32 cellular contexts compared by ENCODE assay signal in genomic region chr19:53782698-53783097, GRCh38. TPM values are rescaled to one million over a fixed set of nuclear protein-coding genes. Genes with fewer than 3 reads are reported as not detected.
DNase-seq lines count a peak whose midpoint lies in the region; ATAC-seq, FAIRE-seq and TF ChIP-seq lines count a peak whose summit lies in the region.
"Had no signal": no experiment of that assay in that cellular context is flagged by ENCODE, and none has a peak within 500 bp of the region (broad histone marks: within the 10 kb centered on the region; RNA-seq: fewer than 3 reads in every experiment).

No MANE protein-coding gene starts in this region.

- no peak overlapping the region for H4K5ac ChIP-seq in H1 (ENCODE audit: insufficient read length, low read depth, low read length)

- no peak overlapping the region for H2AFZ ChIP-seq in H1 (ENCODE audit: low read length)
- H2AFZ ChIP-seq: PC-9 had no signal

- in situ Hi-C loops in HAP-1 (cut with MboI; ENCODE audit: low sequenced_read_pairs): no loop called here

- no peak overlapping the region for H3K23ac ChIP-seq in H1 (ENCODE audit: insufficient read length)

- no peak overlapping the region for H4K8ac ChIP-seq in H1 (ENCODE audit: extremely low read depth, insufficient read depth, low read length)

- no peak overlapping the region for H3K4me2 ChIP-seq in H1 (ENCODE audit: insufficient read depth in 1 of 2, low read depth in 2 of 2, low read length in 2 of 2)
- H3K4me2 ChIP-seq: BLaER1, PC-9 had no signal

- H2BK5ac ChIP-seq in H1 (ENCODE audit: low read depth, low read length): peak overlapping the region; percentile 98

- POLR2A ChIA-PET in Caco-2 (lab: Charles Lee): no interaction called here
- POLR2A ChIA-PET in H1 (lab: Charles Lee; ENCODE audit: partially characterized antibody): interaction anchor here (0.6 to 2.4 kb wide), 14 partner anchors 9 to 249 kb away, joined by 3 to 12 read pairs (median 4); partner anchors contain the start of gene MYADM

- H3K27ac ChIP-seq in H1 (ENCODE audit: low read depth, low read length) (peak overlapping the region; percentile 73), iPS-18a (ENCODE audit: low read length) (peak overlapping the region; percentile 84), adrenal gland (no peak overlapping the region)
- H3K27ac ChIP-seq: BLaER1, PC-9, SJCRH30 had no signal

- no peak overlapping the region for H3K14ac ChIP-seq in H1 (ENCODE audit: insufficient read length)

- H3K27me3 ChIP-seq in Caco-2 (replicated peaks; ENCODE audit: control insufficient read depth, insufficient read depth, low read length) (no peaks in the 10 kb centered on the region), HAP-1 (ENCODE audit: low read depth) (no peaks in the 10 kb centered on the region), H1 (replicated peaks in 1 of 4; ENCODE audit: control insufficient read depth in 3 of 4, extremely low read depth in 1 of 4, insufficient read depth in 3 of 4, low read length in 3 of 4) (no peaks in the 10 kb centered on the region), iPS-18a (ENCODE audit: control insufficient read depth, insufficient read depth, low read length) (no peaks in the 10 kb centered on the region), adrenal gland (no peaks in the 10 kb centered on the region)
- H3K27me3 ChIP-seq: BLaER1, SJCRH30 had no signal

- no peaks in the 10 kb centered on the region for H3K23me2 ChIP-seq in H1 (ENCODE audit: low read depth, low read length)

- peak overlapping the region; percentile 92; the same call in 1 of the 2 replicates for H2BK12ac ChIP-seq in H1 (ENCODE audit: low read depth, low read length)

- WGBS in H1 (ENCODE audit: extremely low coverage in 1 of 2, insufficient coverage in 1 of 2, insufficient read length in 1 of 2, insufficient replicate concordance in 2 of 2, low coverage in 1 of 2, low lambda C conversion rate in 2 of 2, missing lambda C conversion rate in 1 of 2), 2 experiments: 66% methylated on average over 4 of the region's 4 CpGs; no CpG with 5 or more reads in 1 of the 2 experiments
- 66 to 78% (median 74%) methylated on average over 4 of the region's 4 CpGs for WGBS in adrenal gland, 4 donors

- H3K36me3 ChIP-seq in Caco-2 (ENCODE audit: control insufficient read depth, insufficient read depth, low read length): no peaks in the 10 kb centered on the region
- no peaks in the 10 kb centered on the region for H3K36me3 ChIP-seq in HAP-1 (replicated peaks)
- no peaks in the 10 kb centered on the region for H3K36me3 ChIP-seq in H1 (ENCODE audit: control insufficient read depth in 2 of 4, insufficient read depth in 4 of 4, low read length in 3 of 4)
- H3K36me3 ChIP-seq in iPS-18a (ENCODE audit: control insufficient read depth, low read depth, low read length): no peaks in the 10 kb centered on the region
- no peaks in the 10 kb centered on the region for H3K36me3 ChIP-seq in adrenal gland (replicated peaks in 1 of 2)
- H3K36me3 ChIP-seq: BLaER1, SJCRH30 had no signal

- ATAC-seq in GM18909 (IDR thresholded peaks at IDR 0.05; ENCODE audit: poor library complexity, unreplicated experiment) (no peak), GM18519 (IDR thresholded peaks at IDR 0.05; ENCODE audit: low FRiP score, unreplicated experiment) (no peak), GM19324 (IDR thresholded peaks at IDR 0.05; ENCODE audit: low FRiP score, unreplicated experiment) (no peak)
- ATAC-seq: GM12878, HCT116, HepG2, Right ventricle myocardium inferior, SK-N-SH treated with all-trans-retinoic acid at 6 μM for 48 hours had no signal

- TF ChIP-seq CTCF in Caco-2 (IDR thresholded peaks at IDR 0.05; ENCODE audit: insufficient read depth in 1 of 2, low read depth in 1 of 2, low read length in 1 of 2, severe bottlenecking in 1 of 2, unreplicated experiment in 1 of 2) (no peak), H1 (IDR thresholded peaks at IDR 0.05; ENCODE audit: control extremely low read depth in 1 of 3, insufficient read depth in 1 of 3, low read depth in 1 of 3, low read length in 3 of 3) (no peak), adrenal gland (IDR thresholded peaks at IDR 0.05) (no peak)

- no peak for TF ChIP-seq POLR2A in H1 (IDR thresholded peaks at IDR 0.05; ENCODE audit: control extremely low read depth in 1 of 2, low read depth in 2 of 2, low read length in 2 of 2)
- TF ChIP-seq POLR2A in adrenal gland (IDR thresholded peaks at IDR 0.05): no peak

- no peak overlapping the region for H4K91ac ChIP-seq in H1 (replicated peaks; ENCODE audit: insufficient read length, low read length)

- H3K9me3 Mint-ChIP-seq in Caco-2 (ENCODE audit: unreplicated experiment): no peaks in the 10 kb centered on the region

- H3K4me3 ChIP-seq in Caco-2 (ENCODE audit: low read depth, low read length) (no peak overlapping the region), HAP-1 (no peak overlapping the region), H1 (ENCODE audit: extremely low read depth in 1 of 4, insufficient read depth in 2 of 4, low read depth in 3 of 4, low read length in 4 of 4) (no peak overlapping the region; a peak in 1 of 8 replicates), iPS-18a (ENCODE audit: low read length) (no peak overlapping the region), adrenal gland (no peak overlapping the region)
- H3K4me3 ChIP-seq: BLaER1, GM12878, PC-9, SJCRH30 had no signal

- CTCF ChIA-PET in Caco-2 (lab: Charles Lee): no interaction called here
- CTCF ChIA-PET in H1 (lab: Charles Lee; ENCODE audit: partially characterized antibody): interaction anchor here (0.6 to 1.8 kb wide), 9 partner anchors 9 to 1293 kb away, joined by 3 to 6 read pairs (median 4); no protein-coding TSS in a partner anchor

- H3K4me1 ChIP-seq in Caco-2 (peaks cover 48% of the 10 kb centered on the region), HAP-1 (no peaks in the 10 kb centered on the region; the same call in 1 of the 2 replicates), H1 (replicated peaks in 1 of 4; ENCODE audit: control insufficient read depth in 3 of 4, insufficient read depth in 4 of 4, low read length in 3 of 4) (peaks cover 0 to 12% (median 4%) of the 10 kb centered on the region in 4 experiments; a peak in 5 of 7 replicates), iPS-18a (ENCODE audit: control insufficient read depth, low read depth, low read length) (peaks cover 7% of the 10 kb centered on the region), adrenal gland (replicated peaks in 1 of 2) (no peaks in the 10 kb centered on the region)
- H3K4me1 ChIP-seq: SJCRH30 had no signal

- H3K79me1 ChIP-seq in H1 (ENCODE audit: low read depth, low read length): no peaks in the 10 kb centered on the region

- H2BK15ac ChIP-seq in H1 (ENCODE audit: low read length): no peak overlapping the region

- H3K36me3 Mint-ChIP-seq in Caco-2 (ENCODE audit: insufficient read depth, unreplicated experiment): peaks cover 59% of the 10 kb centered on the region
- H3K36me3 Mint-ChIP-seq: CD4-positive, CD25-positive, alpha-beta regulatory T cell had no signal

- DNase-seq in Caco-2 (no peak), HAP-1 (ENCODE audit: low spot score in 2 of 2) (peak; percentile 46 to 74), H1 (ENCODE audit: low read depth in 1 of 2, low spot score in 2 of 2) (no peak), adrenal gland (no peak)
- DNase-seq: 8988T; CD4-positive, CD25-positive, alpha-beta regulatory T cell; COR-L47; GDM1; Karpas-422; NCI-H1092 treated with DMSO at 0.1 percent for 48 hours; NCI-H1436; NCI-H187; NCI-H2081 treated with DMSO at 0.1 percent for 48 hours; NCI-H2171; NCI-H345; NCI-H510A treated with DMSO at 0.1 percent for 48 hours; NK-92 treated with Interleukin-12 subunit alpha and Interleukin-12 subunit beta, amount 100 ng/mL, for 24 hours; PC-9; SJCRH30 had no signal

- H2AK5ac ChIP-seq in H1 (ENCODE audit: low read depth, low read length): no peak overlapping the region

- peaks cover 21% of the 10 kb centered on the region for H3K4me1 Mint-ChIP-seq in Caco-2 (ENCODE audit: low read depth, unreplicated experiment)
- H3K4me1 Mint-ChIP-seq: CD4-positive, CD25-positive, alpha-beta regulatory T cell had no signal

- no peak overlapping the region for H3K18ac ChIP-seq in H1 (ENCODE audit: extremely low read depth, low read length)

- no peak for TF ChIP-seq RAD21 in H1 (IDR thresholded peaks at IDR 0.05 in 1 of 2, conservative IDR thresholded peaks at IDR 0.05 in 1 of 2; ENCODE audit: low read depth in 2 of 2, low read length in 2 of 2)

- H3K79me2 ChIP-seq in H1 (ENCODE audit: control insufficient read depth in 1 of 2, insufficient read depth in 2 of 2, low read length in 2 of 2): no peaks in the 10 kb centered on the region

- intact Hi-C loops in Caco-2 (cut with micrococcal nuclease; ENCODE audit: unreplicated experiment): no loop called here
- intact Hi-C loops in adrenal gland (cut with DNase I): no loop called here

- no peak overlapping the region for H3K9ac ChIP-seq in H1 (replicated peaks in 1 of 4; ENCODE audit: extremely low read depth in 1 of 4, low read depth in 3 of 4, low read length in 3 of 4)
- H3K9ac ChIP-seq in iPS-18a (ENCODE audit: low read length): no peak overlapping the region
- H3K9ac ChIP-seq: BLaER1 had no signal

- H2BK20ac ChIP-seq in H1 (ENCODE audit: low read length): peak overlapping the region; percentile 90; the same call in 1 of the 2 replicates

- H3K4ac ChIP-seq in H1 (replicated peaks; ENCODE audit: insufficient read length, low read depth, low read length): no peak overlapping the region

- FAIRE-seq in H1 (lab: Jason Lieb, UNC): peak; percentile 98
- FAIRE-seq: GM12878, GM19239, HepG2 had no signal

- BruUV-seq in Caco-2 (replicated peaks; lab: Mats Ljungman, UMichigan): no TSS peak

- H3K9me3 ChIP-seq in Caco-2 (no peaks in the 10 kb centered on the region), HAP-1 (no peaks in the 10 kb centered on the region; the same call in 1 of the 2 replicates), H1 (ENCODE audit: insufficient read depth in 2 of 2, low read depth in 1 of 2, low read length in 1 of 2) (peaks cover 10 to 19% of the 10 kb centered on the region in 2 experiments; a peak in 3 of 4 replicates), iPS-18a (ENCODE audit: control insufficient read depth, low read depth, low read length) (no peaks in the 10 kb centered on the region), adrenal gland (replicated peaks in 1 of 3) (no peaks in the 10 kb centered on the region)
- H3K9me3 ChIP-seq: BLaER1, SJCRH30 had no signal

- peak in 1 of 2 experiments; percentile 74; a peak in 1 of 3 replicates for TF ChIP-seq EP300 in H1 (IDR thresholded peaks at IDR 0.05; ENCODE audit: borderline replicate concordance in 1 of 2, low read depth in 2 of 2, low read length in 2 of 2)

- H3K27ac Mint-ChIP-seq in Caco-2 (ENCODE audit: unreplicated experiment): peak overlapping the region; percentile 53
- H3K27ac Mint-ChIP-seq: CD4-positive, CD25-positive, alpha-beta regulatory T cell had no signal

- no peak overlapping the region for H3K56ac ChIP-seq in H1 (replicated peaks; ENCODE audit: insufficient read length, low read depth, low read length)

- H3K27me3 Mint-ChIP-seq in Caco-2 (ENCODE audit: insufficient read depth, unreplicated experiment): peaks cover 4% of the 10 kb centered on the region
- H3K27me3 Mint-ChIP-seq: CD4-positive, CD25-positive, alpha-beta regulatory T cell had no signal

- H2BK120ac ChIP-seq in H1 (replicated peaks; ENCODE audit: low read depth, low read length): no peak overlapping the region

- no peak overlapping the region for H3K4me3 Mint-ChIP-seq in Caco-2 (ENCODE audit: unreplicated experiment)
- H3K4me3 Mint-ChIP-seq: CD4-positive, CD25-positive, alpha-beta regulatory T cell had no signal

- H4K20me1 ChIP-seq in H1 (replicated peaks in 1 of 2; ENCODE audit: control insufficient read depth in 1 of 2, insufficient read depth in 2 of 2, low read length in 2 of 2): no peaks in the 10 kb centered on the region
- H4K20me1 ChIP-seq: BLaER1 had no signal

RNA-seq across cellular contexts. Expression of gene NLRP12, which starts 41.4 kb away (rescaled TPM):
- total RNA-seq in Caco-2 (2022) (not detected in 2 replicates), adrenal gland (under 1 TPM in 6 of 8 donors, not detected in 2; 0.11 to 0.78 (median 0.31) TPM)
- total RNA-seq in H1 (2021; fragmentation: NEBNext Ultra II Directional; extraction: Animal tissue kit (Norgen Biotek cat#: 25700)): 1.8 and 1.9 TPM in 2 replicates
- polyA plus RNA-seq in H1 (2011; rRNA removed) (1.0 and 2.5 TPM in 2 replicates), adrenal gland (under 1 TPM in 2 of 3 donors, not detected in 1; 0.10 to 0.40 TPM)
- 2.1 TPM for polyA plus RNA-seq in H1 (2011; cell fraction: cytosol; rRNA removed)
- polyA plus RNA-seq in H1 (2011; cell fraction: nucleus; rRNA removed): 2.9 TPM
- 0.69 to 1.5 TPM (median 1.1 TPM) in 4 replicates for polyA plus RNA-seq in H1 (2012, experiment 1 of 2)
- 0.89 TPM for polyA plus RNA-seq in H1 (2012, experiment 2 of 2)
- 1.8 TPM for polyA plus RNA-seq in H1 (2013, experiment 1 of 2)
- polyA plus RNA-seq in H1 (2013, experiment 2 of 2): 1.7 TPM
- polyA minus RNA-seq in H1 (2011; rRNA and poly(A)+ RNA removed): 2.8 and 5.0 TPM in 2 replicates
- polyA minus RNA-seq in H1 (2011; cell fraction: cytosol; rRNA and poly(A)+ RNA removed): 2.3 TPM
- polyA minus RNA-seq in H1 (2011; cell fraction: nucleus; rRNA and poly(A)+ RNA removed): 3.6 TPM
- total RNA-seq: CD4-positive, CD25-positive, alpha-beta regulatory T cell; GM12878; RPMI7951; SJCRH30 had no signal
- polyA plus RNA-seq: AG04450; CD4-positive, CD25-positive, alpha-beta regulatory T cell; GM12878 had no signal

Comparison
In these comparisons a context has a peak if more than half of its experiments do, and no peak if none do; other contexts are left out.
1. DNase-seq: peak in HAP-1 (2 of 2); none in Caco-2 (0 of 2), H1 (0 of 2) and adrenal gland (0 of 7).
2. H3K27ac ChIP-seq: peak in H1 (single experiment) and iPS-18a (single experiment); none in adrenal gland (0 of 5).